ENCODE assay signal across 8 cellular contexts in genomic region chr15:44711089-44711355, GRCh38. TPM values are rescaled to one million over a fixed set of nuclear protein-coding genes. Genes with fewer than 3 reads are reported as not detected.
DNase-seq lines count a peak whose midpoint lies in the region; ATAC-seq, FAIRE-seq and TF ChIP-seq lines count a peak whose summit lies in the region.

Gene PATL2 (minus strand): TSS chr15:44711323. CDS start chr15:44676490, 34,833 bp downstream.

- TF ChIP-seq POLR2A in H1 (IDR thresholded peaks at IDR 0.05; ENCODE audit: control extremely low read depth in 1 of 2, low read depth in 2 of 2, low read length in 2 of 2) = no peak

- peak within 1 kb of the TSS; percentile 98 to 100 for H3K4me3 Mint-ChIP-seq in CD14-positive monocyte

- H2AFZ ChIP-seq in OCI-LY1 (ENCODE audit: low read length) (peak within 1 kb of the TSS; percentile 16; the same call in 1 of the 2 replicates), H1 (ENCODE audit: low read length) (peak within 1 kb of the TSS; percentile 78), neuron (ENCODE audit: low read depth, low read length) (peak within 1 kb of the TSS; percentile 91)

- H3K9me2 ChIP-seq in OCI-LY1 (ENCODE audit: low read depth, low read length) = no peaks in the 10 kb centered on the region

- H2AK5ac ChIP-seq in H1 (ENCODE audit: low read depth, low read length) = no peak within 1 kb of the TSS

- H2BK120ac ChIP-seq in H1 (replicated peaks; ENCODE audit: low read depth, low read length) = no peak within 1 kb of the TSS

- H3K23me2 ChIP-seq in H1 (ENCODE audit: low read depth, low read length) = peaks cover 4% of the 10 kb centered on the region

- no peak within 1 kb of the TSS for H4K5ac ChIP-seq in H1 (ENCODE audit: insufficient read length, low read depth, low read length)

- H3K18ac ChIP-seq in H1 (ENCODE audit: extremely low read depth, low read length) = peak within 1 kb of the TSS; percentile 80; the same call in 1 of the 2 replicates

- H3K14ac ChIP-seq in H1 (ENCODE audit: insufficient read length) = no peak within 1 kb of the TSS

- intact Hi-C loops in CD14-positive monocyte (cut with micrococcal nuclease) = loop anchor here (2.0 kb wide), 3 partner anchors 18 to 48 kb away; partner anchors contain the start of genes SPG11 (in 2 of the 2) and TRIM69 (in 1 of the 2)

- H3K4me1 ChIP-seq in OCI-LY1 (ENCODE audit: insufficient read depth, low read length, severe bottlenecking) = peaks cover 33% of the 10 kb centered on the region
- 0 out of 7 replicates have a peak, but pooled peaks cover 0 to 3% (median 0%) of the 10 kb centered on the region in 4 experiments for H3K4me1 ChIP-seq in H1 (replicated peaks in 1 of 4; ENCODE audit: control insufficient read depth in 3 of 4, insufficient read depth in 4 of 4, low read length in 3 of 4)
- H3K4me1 ChIP-seq in neuron (ENCODE audit: insufficient read depth, low read length) = peaks cover 11% of the 10 kb centered on the region

- H3K27me3 Mint-ChIP-seq in CD14-positive monocyte (ENCODE audit: low read depth in 3 of 3) = peaks cover 2 to 9% (median 4%) of the 10 kb centered on the region in 3 donors

- no peak within 1 kb of the TSS for H3K23ac ChIP-seq in H1 (ENCODE audit: insufficient read length)

- peak within 1 kb of the TSS; percentile 84 for H3K27ac ChIP-seq in OCI-LY1 (ENCODE audit: low read depth, low read length, poor library complexity, severe bottlenecking)
- H3K27ac ChIP-seq in H1 (ENCODE audit: low read depth, low read length) = peak within 1 kb of the TSS; percentile 60; the same call in 1 of the 2 replicates

- H4K8ac ChIP-seq in H1 (ENCODE audit: extremely low read depth, insufficient read depth, low read length) = peak within 1 kb of the TSS; percentile 22; the same call in 1 of the 2 replicates

- TF ChIP-seq CTCF in CD14-positive monocyte (IDR thresholded peaks at IDR 0.05) (no peak), OCI-LY1 (IDR thresholded peaks at IDR 0.05; ENCODE audit: low read length) (no peak), H1 (IDR thresholded peaks at IDR 0.05; ENCODE audit: control extremely low read depth in 1 of 3, insufficient read depth in 1 of 3, low read depth in 1 of 3, low read length in 3 of 3) (no peak)

- no peak for ATAC-seq in HG02973 (IDR thresholded peaks at IDR 0.05; ENCODE audit: unreplicated experiment)

- H3F3A ChIP-seq in OCI-LY1 (ENCODE audit: insufficient read depth, low read length) = no peaks in the 10 kb centered on the region

- H3K4ac ChIP-seq in H1 (replicated peaks; ENCODE audit: insufficient read length, low read depth, low read length) = no peak within 1 kb of the TSS

- CTCF ChIA-PET in H1 (lab: Charles Lee; ENCODE audit: partially characterized antibody) = interaction anchor here (0.6 to 6.6 kb wide), 9 partner anchors 10 to 94 kb away, joined by 3 to 61 read pairs (median 4); partner anchors contain the start of genes SPG11 and TRIM69

- 0 out of 2 replicates have a peak within 1 kb of the TSS, but pooled peaks have one; percentile 34 for H2BK20ac ChIP-seq in H1 (ENCODE audit: low read length)

- TF ChIP-seq RAD21 in H1 (IDR thresholded peaks at IDR 0.05 in 1 of 2, conservative IDR thresholded peaks at IDR 0.05 in 1 of 2; ENCODE audit: low read depth in 2 of 2, low read length in 2 of 2) = no peak

- peaks cover 0 to 15% (median 4%) of the 10 kb centered on the region in 7 donors for H3K9me3 Mint-ChIP-seq in CD14-positive monocyte

- H3K79me2 ChIP-seq in OCI-LY1 (ENCODE audit: insufficient read depth, low read length) (peaks cover 34% of the 10 kb centered on the region), H1 (ENCODE audit: control insufficient read depth in 1 of 2, insufficient read depth in 2 of 2, low read length in 2 of 2) (peaks cover 0 to 9% of the 10 kb centered on the region in 2 experiments; a peak in 2 of 4 replicates)

- DNase-seq in CD14-positive monocyte (ENCODE audit: low spot score) (no peak), H1 (ENCODE audit: low read depth in 1 of 2, low spot score in 2 of 2) (no peak), cerebellum (ENCODE audit: low spot score) (no peak), DMS153 treated with DMSO at 0.1 percent for 48 hours (lab: John Stamatoyannopoulos, UW; ENCODE audit: unreplicated experiment) (no peak), HuH-7 (ENCODE audit: low spot score) (no peak)

- H2BK12ac ChIP-seq in H1 (ENCODE audit: low read depth, low read length) = no peak within 1 kb of the TSS

- peaks cover 30% of the 10 kb centered on the region for H3K36me3 ChIP-seq in OCI-LY1 (ENCODE audit: insufficient read depth, low read length)
- peaks cover 0 to 7% (median 3%) of the 10 kb centered on the region in 4 experiments; a peak in 5 of 8 replicates for H3K36me3 ChIP-seq in H1 (ENCODE audit: control insufficient read depth in 2 of 4, insufficient read depth in 4 of 4, low read length in 3 of 4)
- H3K36me3 ChIP-seq in neuron (ENCODE audit: insufficient read depth, low read length) = peaks cover 11% of the 10 kb centered on the region

- H3K36me3 Mint-ChIP-seq in CD14-positive monocyte = peaks cover 50 to 55% of the 10 kb centered on the region in 2 donors

- H4K20me1 ChIP-seq in OCI-LY1 (ENCODE audit: insufficient read depth, low read length) = 0 out of 2 replicates have a peak, but pooled peaks cover 3% of the 10 kb centered on the region
- no peaks in the 10 kb centered on the region for H4K20me1 ChIP-seq in H1 (replicated peaks in 1 of 2; ENCODE audit: control insufficient read depth in 1 of 2, insufficient read depth in 2 of 2, low read length in 2 of 2)

- H3K27ac Mint-ChIP-seq in CD14-positive monocyte = peak within 1 kb of the TSS; percentile 99 to 100 (median 100)

- H3K4me3 ChIP-seq in OCI-LY1 (ENCODE audit: low read depth, low read length, poor library complexity, severe bottlenecking) = peak within 1 kb of the TSS; percentile 77
- H3K4me3 ChIP-seq in H1 (ENCODE audit: extremely low read depth in 1 of 4, insufficient read depth in 2 of 4, low read depth in 3 of 4, low read length in 4 of 4) = peak within 1 kb of the TSS; percentile 79 to 95 (median 88)
- H3K4me3 ChIP-seq in neuron (ENCODE audit: low read length) = peak within 1 kb of the TSS; percentile 80

- no peak within 1 kb of the TSS for H2BK5ac ChIP-seq in H1 (ENCODE audit: low read depth, low read length)

- no peak within 1 kb of the TSS for H4K91ac ChIP-seq in H1 (replicated peaks; ENCODE audit: insufficient read length, low read length)

- H2BK15ac ChIP-seq in H1 (ENCODE audit: low read length) = no peak within 1 kb of the TSS

- no peak within 1 kb of the TSS for H3K56ac ChIP-seq in H1 (replicated peaks; ENCODE audit: insufficient read length, low read depth, low read length)

- no peak for TF ChIP-seq EP300 in H1 (IDR thresholded peaks at IDR 0.05; ENCODE audit: borderline replicate concordance in 1 of 2, low read depth in 2 of 2, low read length in 2 of 2)

- POLR2A ChIA-PET in H1 (lab: Charles Lee; ENCODE audit: partially characterized antibody) = interaction anchor here (0.7 to 4.2 kb wide), 19 partner anchors 8 to 1954 kb away, joined by 3 to 64 read pairs (median 4); partner anchors contain the start of genes SPG11 and TRIM69

- H3K27me3 ChIP-seq in OCI-LY1 (ENCODE audit: insufficient read depth, low read length) (no peaks in the 10 kb centered on the region), H1 (replicated peaks in 1 of 4; ENCODE audit: control insufficient read depth in 3 of 4, extremely low read depth in 1 of 4, insufficient read depth in 3 of 4, low read length in 3 of 4) (peaks cover 0 to 10% (median 8%) of the 10 kb centered on the region in 4 experiments; a peak in 5 of 7 replicates), neuron (ENCODE audit: insufficient read depth, low read length) (no peaks in the 10 kb centered on the region)

- H3K9ac ChIP-seq in OCI-LY1 (ENCODE audit: low read length) (peak within 1 kb of the TSS; percentile 86), H1 (replicated peaks in 1 of 4; ENCODE audit: extremely low read depth in 1 of 4, low read depth in 3 of 4, low read length in 3 of 4) (peak within 1 kb of the TSS; percentile 61 to 77 (median 66))

- H3K79me1 ChIP-seq in H1 (ENCODE audit: low read depth, low read length) = no peaks in the 10 kb centered on the region

- FAIRE-seq in H1 (lab: Jason Lieb, UNC) = no peak

- H3K4me1 Mint-ChIP-seq in CD14-positive monocyte = peaks cover 36% of the 10 kb centered on the region

- H3K9me3 ChIP-seq in OCI-LY1 (ENCODE audit: low read length) = no peaks in the 10 kb centered on the region
- no peaks in the 10 kb centered on the region for H3K9me3 ChIP-seq in H1 (ENCODE audit: insufficient read depth in 2 of 2, low read depth in 1 of 2, low read length in 1 of 2)
- H3K9me3 ChIP-seq in neuron (ENCODE audit: low read length) = no peaks in the 10 kb centered on the region

- H3K4me2 ChIP-seq in OCI-LY1 (ENCODE audit: low read length) = peak within 1 kb of the TSS; percentile 91
- peak within 1 kb of the TSS; percentile 90 to 94 for H3K4me2 ChIP-seq in H1 (ENCODE audit: insufficient read depth in 1 of 2, low read depth in 2 of 2, low read length in 2 of 2)

- 1% methylated on average over 11 of the region's 11 CpGs; no CpG with 5 or more reads in 1 of the 2 experiments for WGBS in H1 (ENCODE audit: extremely low coverage in 1 of 2, insufficient coverage in 1 of 2, insufficient read length in 1 of 2, insufficient replicate concordance in 2 of 2, low coverage in 1 of 2, low lambda C conversion rate in 2 of 2, missing lambda C conversion rate in 1 of 2), 2 experiments

TF ChIP-seq in H1, 55 proteins besides CTCF, POLR2A, EP300 and RAD21:
- TF ChIP-seq CHD2 (IDR thresholded peaks at IDR 0.05; ENCODE audit: low read length) (no peak), CHD1 (IDR thresholded peaks at IDR 0.05; ENCODE audit: low read depth, low read length) (no peak), TAF7 (optimal IDR thresholded peaks at IDR 0.05; ENCODE audit: borderline replicate concordance, low read depth, low read length) (peak; percentile 16), CEBPB (IDR thresholded peaks at IDR 0.05; ENCODE audit: low read depth, low read length) (no peak), PHF8 (conservative IDR thresholded peaks at IDR 0.05; ENCODE audit: low read depth, low read length) (peak; percentile 55)

RNA-seq across cellular contexts. Expression of gene PATL2, which starts in this region (rescaled TPM):
- 1 to 10 TPM; 1.8 to 1.9 TPM for polyA plus RNA-seq in CD14-positive monocyte
- total RNA-seq in H1 (2021; fragmentation: NEBNext Ultra II Directional; extraction: Animal tissue kit (Norgen Biotek cat#: 25700)) = 0.48 and 0.65 TPM in 2 replicates
- polyA plus RNA-seq in H1 (2011; rRNA removed) = 1.0 and 1.3 TPM in 2 replicates
- polyA plus RNA-seq in H1 (2011; cell fraction: cytosol; rRNA removed) = 0.78 TPM
- polyA plus RNA-seq in H1 (2011; cell fraction: nucleus; rRNA removed) = 4.2 TPM
- polyA plus RNA-seq in H1 (2012, experiment 1 of 2) = 0.48 to 1.1 TPM (median 0.88 TPM) in 4 replicates
- not detected for polyA plus RNA-seq in H1 (2012, experiment 2 of 2)
- 0.49 TPM for polyA plus RNA-seq in H1 (2013, experiment 1 of 2)
- 0.28 TPM for polyA plus RNA-seq in H1 (2013, experiment 2 of 2)
- polyA minus RNA-seq in H1 (2011; rRNA and poly(A)+ RNA removed) = 1.6 and 1.7 TPM in 2 replicates
- 0.51 TPM for polyA minus RNA-seq in H1 (2011; cell fraction: cytosol; rRNA and poly(A)+ RNA removed)
- polyA minus RNA-seq in H1 (2011; cell fraction: nucleus; rRNA and poly(A)+ RNA removed) = 2.9 TPM
- 1.1 TPM for total RNA-seq in cerebellum

Comparison
In these comparisons a context has a peak if more than half of its experiments do, and no peak if none do; other contexts are left out.
1. H2AFZ ChIP-seq: peak in every context shown above with its lines; median percentile 91 in neuron; 78 in H1; 16 in OCI-LY1.